In genomic region chr22:20904980-20905355, GRCh38 we compare ENCODE assay signal across 21 cellular contexts. TPM values are rescaled to one million over a fixed set of nuclear protein-coding genes. Genes with fewer than 3 reads are reported as not detected.
DNase-seq lines count a peak whose midpoint lies in the region; ATAC-seq and TF ChIP-seq lines count a peak whose summit lies in the region.
"Had no signal": no experiment of that assay in that cellular context is flagged by ENCODE, and none has a peak within 500 bp of the region (broad histone marks: within the 10 kb centered on the region; RNA-seq: fewer than 3 reads in every experiment).

No MANE protein-coding gene starts in this region.

- H3K27me3 ChIP-seq in foreskin keratinocyte, result no peaks in the 10 kb centered on the region
- no peaks in the 10 kb centered on the region for H3K27me3 ChIP-seq in smooth muscle cell (ENCODE audit: low read depth)
- H3K27me3 ChIP-seq in effector memory CD4-positive, alpha-beta T cell (replicated peaks; ENCODE audit: control insufficient read depth, insufficient read depth, low read length, poor library complexity, severe bottlenecking), result no peaks in the 10 kb centered on the region
- H3K27me3 ChIP-seq: BE2C, cardiac muscle cell had no signal

- no peaks in the 10 kb centered on the region for H4K20me1 ChIP-seq in smooth muscle cell (ENCODE audit: low read depth)

- H3K9me3 Mint-ChIP-seq in activated naive CD4-positive, alpha-beta T cell treated with anti-CD3 and anti-CD28 coated beads, Interleukin-2, amount 50 U/mL, for 72 hours, result no peaks in the 10 kb centered on the region
- H3K9me3 Mint-ChIP-seq: immature natural killer cell; stimulated activated naive B cell treated with anti-CD40 and anti-IgM and Interleukin-4, amounts not matched to agents 10 μg/mL and 1 μg/mL and 100 μg/mL, for 72 hours had no signal

- DNase-seq in RPMI7951 (ENCODE audit: low read depth), result peak; percentile 8
- DNase-seq in foreskin keratinocyte, result no peak
- no peak for DNase-seq in smooth muscle cell (lab: John Stamatoyannopoulos, UW; ENCODE audit: unreplicated experiment)
- no peak for DNase-seq in effector memory CD4-positive, alpha-beta T cell
- no peak for DNase-seq in activated naive CD4-positive, alpha-beta T cell treated with anti-CD3 and anti-CD28 coated beads, Interleukin-2, amount 50 U/mL, for 72 hours (ENCODE audit: low spot score in 2 of 2)
- DNase-seq: activated CD8-positive, alpha-beta T cell treated with anti-CD3 and anti-CD28 coated beads, Interleukin-2, amount 10 ng/mL, durations not matched to agents 7 days and 5 days; BE2C; COR-L47; immature natural killer cell; mucosa of descending colon; NCI-H1436 treated with DMSO at 0.1 percent for 48 hours; NCI-H526; stimulated activated CD4-positive, alpha-beta T cell treated with anti-CD3 and anti-CD28 coated beads, Interleukin-2, amount 100 ng/mL, for 24 hours; stimulated activated naive B cell treated with anti-CD40 and anti-IgM and Interleukin-4, amounts not matched to agents 10 μg/mL and 1 μg/mL and 100 μg/mL, for 72 hours had no signal

- H3K4me3 ChIP-seq in HEK293 (ENCODE audit: low read depth, low read length) (no peak overlapping the region), smooth muscle cell (no peak overlapping the region)
- no peak overlapping the region for H3K4me3 ChIP-seq in effector memory CD4-positive, alpha-beta T cell (ENCODE audit: insufficient read depth, low read depth, low read length, poor library complexity, severe bottlenecking)
- H3K4me3 ChIP-seq: cardiac muscle cell, mucosa of descending colon, prostate gland, skin epidermis, thoracic aorta had no signal

- no peak overlapping the region for H3K4me2 ChIP-seq in smooth muscle cell

- H3K36me3 ChIP-seq in HEK293 (ENCODE audit: control insufficient read depth in 2 of 2, insufficient read depth in 1 of 2, low read length in 2 of 2), result no peaks in the 10 kb centered on the region
- no peaks in the 10 kb centered on the region for H3K36me3 ChIP-seq in smooth muscle cell (ENCODE audit: low read depth)
- H3K36me3 ChIP-seq in effector memory CD4-positive, alpha-beta T cell (ENCODE audit: control insufficient read depth, insufficient read depth, low read length), result no peaks in the 10 kb centered on the region
- H3K36me3 ChIP-seq: BE2C, cardiac muscle cell, prostate gland, thoracic aorta had no signal

- peak; percentile 35 for ATAC-seq in foreskin keratinocyte
- ATAC-seq in HG02759 (IDR thresholded peaks at IDR 0.05; ENCODE audit: unreplicated experiment), result no peak
- ATAC-seq in activated naive CD4-positive, alpha-beta T cell treated with anti-CD3 and anti-CD28 coated beads, Interleukin-2, amount 50 U/mL, for 72 hours, result no peak
- ATAC-seq: activated CD4-positive, CD25-positive, alpha-beta regulatory T cell treated with anti-CD3 and anti-CD28 coated beads, Interleukin-2, amount 50 U/mL, for 24 hours; activated CD8-positive, alpha-beta T cell treated with anti-CD3 and anti-CD28 coated beads, Interleukin-2, amount 10 ng/mL, durations not matched to agents 7 days and 5 days; stimulated activated naive B cell treated with anti-CD40 and anti-IgM and Interleukin-4, amounts not matched to agents 10 μg/mL and 1 μg/mL and 100 μg/mL, for 72 hours had no signal

- H3K27ac Mint-ChIP-seq in activated naive CD4-positive, alpha-beta T cell treated with anti-CD3 and anti-CD28 coated beads, Interleukin-2, amount 50 U/mL, for 72 hours, result no peak overlapping the region
- H3K27ac Mint-ChIP-seq: activated CD8-positive, alpha-beta T cell treated with anti-CD3 and anti-CD28 coated beads, Interleukin-2, amount 10 ng/mL, durations not matched to agents 7 days and 5 days; immature natural killer cell; stimulated activated naive B cell treated with anti-CD40 and anti-IgM and Interleukin-4, amounts not matched to agents 10 μg/mL and 1 μg/mL and 100 μg/mL, for 72 hours had no signal

- WGBS in smooth muscle cell (ENCODE audit: low lambda C conversion rate), result 52% methylated on average over 3 of the region's 3 CpGs

- H3K27ac ChIP-seq in HEK293 (ENCODE audit: extremely low read depth, low read depth, low read length) (no peak overlapping the region), foreskin keratinocyte (peak overlapping the region; percentile 68), smooth muscle cell (ENCODE audit: low read depth) (peak overlapping the region; percentile 60)
- no peak overlapping the region for H3K27ac ChIP-seq in effector memory CD4-positive, alpha-beta T cell (ENCODE audit: insufficient read depth, low read length, poor library complexity, severe bottlenecking)
- H3K27ac ChIP-seq: cardiac muscle cell, prostate gland, thoracic aorta had no signal

- H2AFZ ChIP-seq in smooth muscle cell (ENCODE audit: low read depth), result no peak overlapping the region

- H3K79me2 ChIP-seq in smooth muscle cell (ENCODE audit: low read depth), result no peaks in the 10 kb centered on the region

- H3K4me1 ChIP-seq in HEK293 (ENCODE audit: control insufficient read depth, insufficient read depth, low read length) (no peaks in the 10 kb centered on the region), foreskin keratinocyte (peaks cover 16% of the 10 kb centered on the region), smooth muscle cell (ENCODE audit: low read depth) (no peaks in the 10 kb centered on the region)
- H3K4me1 ChIP-seq in effector memory CD4-positive, alpha-beta T cell (ENCODE audit: control insufficient read depth, insufficient read depth, low read length, poor library complexity, severe bottlenecking), result no peaks in the 10 kb centered on the region
- H3K4me1 ChIP-seq: BE2C, prostate gland had no signal

- no peaks in the 10 kb centered on the region for H3F3A ChIP-seq in smooth muscle cell (ENCODE audit: low read depth)

- POLR2A ChIA-PET in HEK293 (lab: Yijun Ruan, JAX), result no interaction called here

- H3K9me3 ChIP-seq in HEK293 (ENCODE audit: control insufficient read depth, insufficient read depth, low read depth, low read length) (no peaks in the 10 kb centered on the region), smooth muscle cell (replicated peaks; ENCODE audit: low read depth) (no peaks in the 10 kb centered on the region)
- no peaks in the 10 kb centered on the region for H3K9me3 ChIP-seq in effector memory CD4-positive, alpha-beta T cell (ENCODE audit: control insufficient read depth, low read length)
- H3K9me3 ChIP-seq: BE2C, mucosa of descending colon, prostate gland, thoracic aorta had no signal

- TF ChIP-seq CTCF in HEK293 (tag by site-specific recombination; IDR thresholded peaks at IDR 0.05) (no peak), foreskin keratinocyte (conservative IDR thresholded peaks at IDR 0.05) (no peak), smooth muscle cell (IDR thresholded peaks at IDR 0.05; ENCODE audit: borderline replicate concordance, insufficient read depth, poor library complexity, severe bottlenecking) (no peak)

- H3K36me3 Mint-ChIP-seq in activated naive CD4-positive, alpha-beta T cell treated with anti-CD3 and anti-CD28 coated beads, Interleukin-2, amount 50 U/mL, for 72 hours, result no peaks in the 10 kb centered on the region
- H3K36me3 Mint-ChIP-seq: immature natural killer cell; stimulated activated naive B cell treated with anti-CD40 and anti-IgM and Interleukin-4, amounts not matched to agents 10 μg/mL and 1 μg/mL and 100 μg/mL, for 72 hours had no signal

- CTCF ChIA-PET in HEK293 (lab: Yijun Ruan, JAX), result interaction anchor here (0.6 to 3.7 kb wide), 5 partner anchors 10 to 101 kb away, joined by 3 to 17 read pairs (median 4); partner anchors contain the start of gene CRKL

- no peak overlapping the region for H3K9ac ChIP-seq in smooth muscle cell (ENCODE audit: low read depth)

TF ChIP-seq in HEK293, 187 proteins besides CTCF, POLR2A, EP300 and RAD21:
- TF ChIP-seq ZNF433 (tag by site-specific recombination; IDR thresholded peaks at IDR 0.05; ENCODE audit: low read depth) (no peak), ZNF366 (tag by site-specific recombination; conservative IDR thresholded peaks at IDR 0.05) (0 out of 2 replicates have a peak, but pooled peaks have one; percentile 6)
TF ChIP-seq in HEK293: peak in this region for 1.

RNA-seq across cellular contexts. Expression of gene CRKL, which starts 12.2 kb away (rescaled TPM):
- total RNA-seq in RPMI7951 (2014; rRNA removed; shearing (Covaris generic)), result 26.8 and 27.8 TPM in 2 replicates
- total RNA-seq in foreskin keratinocyte, result 63.4 and 64.7 TPM in 2 replicates
- polyA plus RNA-seq in foreskin keratinocyte, result 18.0 and 22.1 TPM in 2 replicates
- 40.9 TPM in 2 replicates for total RNA-seq in smooth muscle cell
- polyA plus RNA-seq in smooth muscle cell, result 25.1 and 26.6 TPM in 2 replicates
- 10 to 100 TPM; 70.0 to 84.9 TPM for total RNA-seq in activated naive CD4-positive, alpha-beta T cell treated with anti-CD3 and anti-CD28 coated beads, Interleukin-2, amount 50 U/mL, for 72 hours

RNA-seq across cellular contexts. Expression of gene SNAP29, which starts 46.2 kb away (rescaled TPM):
- 9.2 and 13.1 TPM in 2 replicates for total RNA-seq in RPMI7951 (2014; rRNA removed; shearing (Covaris generic))
- 16.3 and 17.7 TPM in 2 replicates for total RNA-seq in foreskin keratinocyte
- 29.2 and 36.5 TPM in 2 replicates for polyA plus RNA-seq in foreskin keratinocyte
- 8.1 and 9.4 TPM in 2 replicates for total RNA-seq in smooth muscle cell
- polyA plus RNA-seq in smooth muscle cell, result 28.8 and 32.1 TPM in 2 replicates
- 10 to 100 TPM; 25.2 to 25.6 TPM for total RNA-seq in activated naive CD4-positive, alpha-beta T cell treated with anti-CD3 and anti-CD28 coated beads, Interleukin-2, amount 50 U/mL, for 72 hours

RNA-seq across cellular contexts. Expression of gene PI4KA, which starts 46.4 kb away (rescaled TPM):
- total RNA-seq in RPMI7951 (2014; rRNA removed; shearing (Covaris generic)), result 17.8 and 19.4 TPM in 2 replicates
- total RNA-seq in foreskin keratinocyte (26.0 and 27.9 TPM in 2 replicates), smooth muscle cell (19.2 and 33.2 TPM in 2 replicates)
- polyA plus RNA-seq in foreskin keratinocyte (19.7 and 20.9 TPM in 2 replicates), smooth muscle cell (23.5 and 47.8 TPM in 2 replicates)
- 10 to 100 TPM; 68.3 to 97.6 TPM for total RNA-seq in activated naive CD4-positive, alpha-beta T cell treated with anti-CD3 and anti-CD28 coated beads, Interleukin-2, amount 50 U/mL, for 72 hours

Comparison
In these comparisons a context has a peak if more than half of its experiments do, and no peak if none do; other contexts are left out.
1. H3K27ac ChIP-seq: peak in foreskin keratinocyte (single experiment) and smooth muscle cell (single experiment); none in HEK293 (single experiment) and effector memory CD4-positive, alpha-beta T cell (single experiment).